In genomic region chr3:64240959-64241358, GRCh38 we compare ENCODE assay signal across 21 cellular contexts. TPM values are rescaled to one million over a fixed set of nuclear protein-coding genes. Genes with fewer than 3 reads are reported as not detected.
"Had no signal": no experiment of that assay in that cellular context is flagged by ENCODE, and none has a peak within 500 bp of the region (broad histone marks: within the 10 kb centered on the region; RNA-seq: fewer than 3 reads in every experiment).

No MANE protein-coding gene starts in this region.

- DNase-seq: activated CD4-positive, alpha-beta T cell treated with anti-CD3 and anti-CD28 coated beads, Interleukin-2, amount 10 ng/mL, durations not matched to agents 24 days and 14 days; activated CD8-positive, alpha-beta memory T cell treated with anti-CD3 and anti-CD28 coated beads, Interleukin-2, amount 10 ng/mL, durations not matched to agents 7 days and 5 days; activated CD8-positive, alpha-beta T cell treated with anti-CD3 and anti-CD28 coated beads for 36 hours; activated effector memory CD4-positive, alpha-beta T cell treated with anti-CD3 and anti-CD28 coated beads, Interleukin-2, amount 50 U/mL, for 16 hours; activated naive CD4-positive, alpha-beta T cell treated with anti-CD3 and anti-CD28 coated beads, Interleukin-2, amount 50 U/mL, for 16 hours; activated naive CD8-positive, alpha-beta T cell treated with anti-CD3 and anti-CD28 coated beads, Interleukin-2, amount 50 U/mL, for 24 hours; activated T-cell treated with anti-CD3 and anti-CD28 coated beads for 4 hours; caudate nucleus; effector memory CD8-positive, alpha-beta T cell; hypothalamus; naive thymus-derived CD4-positive, alpha-beta T cell; stimulated activated CD4-positive, alpha-beta T cell treated with anti-CD3 and anti-CD28 coated beads, Interleukin-12 subunit alpha, Interleukin-12 subunit beta, amount 100 ng/mL, for 4 hours; stimulated activated CD4-positive, alpha-beta T cell treated with anti-CD3 and anti-CD28 coated beads, Interleukin-4, amount 100 ng/mL, for 4 hours; stimulated activated naive CD8-positive, alpha-beta T cell treated with anti-CD3 and anti-CD28 coated beads, Interleukin-15, Interleukin-2, amounts not matched to agents 100 U/mL and 50 U/mL, for 24 hours; T-cell; tibial artery had no signal

- H3K27me3 ChIP-seq: tibial artery had no signal

- FAIRE-seq: endothelial cell of umbilical vein, frontal cortex, islet of Langerhans had no signal

- H3K4me3 ChIP-seq: tibial artery had no signal

- ATAC-seq: activated CD4-positive, CD25-positive, alpha-beta regulatory T cell treated with anti-CD3 and anti-CD28 coated beads, Interleukin-2, amount 50 U/mL, for 24 hours; activated CD8-positive, alpha-beta memory T cell treated with anti-CD3 and anti-CD28 coated beads, Interleukin-2, amount 10 ng/mL, durations not matched to agents 7 days and 5 days; activated CD8-positive, alpha-beta T cell treated with anti-CD3 and anti-CD28 coated beads for 36 hours; activated naive CD8-positive, alpha-beta T cell treated with anti-CD3 and anti-CD28 coated beads, Interleukin-2, amount 50 U/mL, for 24 hours; effector memory CD8-positive, alpha-beta T cell; esophagus mucosa; naive thymus-derived CD4-positive, alpha-beta T cell; stimulated activated naive CD8-positive, alpha-beta T cell treated with anti-CD3 and anti-CD28 coated beads, Interleukin-15, Interleukin-2, amounts not matched to agents 100 U/mL and 50 U/mL, for 24 hours; T-cell had no signal

- H3K27ac ChIP-seq: tibial artery had no signal

RNA-seq across cellular contexts. Expression of gene PRICKLE2, which starts 15.7 kb away (rescaled TPM):
- total RNA-seq: activated CD4-positive, alpha-beta T cell treated with anti-CD3 and anti-CD28 coated beads, Interleukin-2, amount 10 ng/mL, durations not matched to agents 24 days and 14 days; activated CD8-positive, alpha-beta memory T cell treated with anti-CD3 and anti-CD28 coated beads, Interleukin-2, amount 10 ng/mL, durations not matched to agents 7 days and 5 days; activated CD8-positive, alpha-beta T cell treated with anti-CD3 and anti-CD28 coated beads for 36 hours had no signal
- polyA plus RNA-seq: naive thymus-derived CD4-positive, alpha-beta T cell had no signal
